ENCODE assay signal across 7 cellular contexts in genomic region chr10:42753507-42754154, GRCh38. TPM values are rescaled to one million over a fixed set of nuclear protein-coding genes. Genes with fewer than 3 reads are reported as not detected.
DNase-seq lines count a peak whose midpoint lies in the region; ATAC-seq and TF ChIP-seq lines count a peak whose summit lies in the region.

No MANE protein-coding gene starts in this region.

- no peaks in the 10 kb centered on the region for H3K9me2 ChIP-seq in SK-N-SH

- intact Hi-C loops in ovary (cut with DNase I) = loop anchor here in 2 of 4 donors (5.0 to 10.0 kb wide), 2 partner anchors 351 to 354 kb away; no protein-coding TSS in a partner anchor

- H3K4me3 ChIP-seq in SK-N-SH (ENCODE audit: low read depth in 2 of 2, low read length in 1 of 2) = peak overlapping the region; percentile 43 to 61
- H3K4me3 ChIP-seq in fibroblast of pulmonary artery (replicated peaks; ENCODE audit: low read depth, low read length) = peak overlapping the region; percentile 44
- H3K4me3 ChIP-seq in ovary = peak overlapping the region; percentile 54

- H3K9ac ChIP-seq in SK-N-SH = no peak overlapping the region

- H3K4me1 ChIP-seq in SK-N-SH (ENCODE audit: control insufficient read depth in 1 of 2, insufficient read depth in 2 of 2, low read depth in 1 of 2, low read length in 1 of 2) (peaks cover 0 to 13% of the 10 kb centered on the region in 2 experiments; a peak in 1 of 4 replicates), ovary (ENCODE audit: insufficient read depth) (peaks cover 8% of the 10 kb centered on the region)

- no peaks in the 10 kb centered on the region for H4K20me1 ChIP-seq in SK-N-SH (ENCODE audit: insufficient read depth)

- H3F3A ChIP-seq in SK-N-SH (replicated peaks; ENCODE audit: insufficient read depth) = no peaks in the 10 kb centered on the region

- TF ChIP-seq CTCF in SK-N-SH (IDR thresholded peaks at IDR 0.05) (no peak; the same call in 1 of the 2 replicates), fibroblast of pulmonary artery (IDR thresholded peaks at IDR 0.05; ENCODE audit: low read length, missing control alignments) (no peak), ovary (IDR thresholded peaks at IDR 0.05) (no peak)

- H3K9me3 ChIP-seq in SK-N-SH (no peaks in the 10 kb centered on the region), ovary (no peaks in the 10 kb centered on the region)

- ATAC-seq in GM18511 (IDR thresholded peaks at IDR 0.05; ENCODE audit: unreplicated experiment) (peak; percentile 11), HG03025 (IDR thresholded peaks at IDR 0.05; ENCODE audit: low FRiP score, unreplicated experiment) (no peak), HG02610 (IDR thresholded peaks at IDR 0.05; ENCODE audit: unreplicated experiment) (no peak)

- TF ChIP-seq RAD21 in SK-N-SH (IDR thresholded peaks at IDR 0.05; ENCODE audit: low read length) = no peak

- H2AFZ ChIP-seq in SK-N-SH (ENCODE audit: low read depth) = peak overlapping the region; percentile 89

- peak overlapping the region; percentile 92 for H3K4me2 ChIP-seq in SK-N-SH

- TF ChIP-seq EP300 in SK-N-SH (IDR thresholded peaks at IDR 0.05; ENCODE audit: borderline replicate concordance in 1 of 2, low read depth in 1 of 2, low read length in 1 of 2) (no peak), ovary (IDR thresholded peaks at IDR 0.05) (no peak)

- TF ChIP-seq POLR2A in ovary (IDR thresholded peaks at IDR 0.05) = no peak

- no peaks in the 10 kb centered on the region for H3K79me2 ChIP-seq in SK-N-SH (ENCODE audit: insufficient read depth)

- peak; percentile 58 for DNase-seq in SK-N-SH
- DNase-seq in fibroblast of pulmonary artery (ENCODE audit: low read depth) = no peak
- DNase-seq in ovary = peak in 1 of 5 donors; percentile 40
- no peak for DNase-seq in kidney glomerular epithelial cell (lab: John Stamatoyannopoulos, UW)

- POLR2A ChIA-PET in SK-N-SH (lab: Yijun Ruan, JAX) = interaction anchor here (1.1 to 2.4 kb wide), 2 partner anchors 29 to 62 kb away, joined by 4 to 11 read pairs; partner anchors contain the start of gene BMS1

- H3K36me3 ChIP-seq in SK-N-SH (replicated peaks in 1 of 2; ENCODE audit: control insufficient read depth in 1 of 2, insufficient read depth in 2 of 2, low read length in 1 of 2) (no peaks in the 10 kb centered on the region), ovary (no peaks in the 10 kb centered on the region)

- WGBS in SK-N-SH (ENCODE audit: low lambda C conversion rate) = 4% methylated on average over 14 of the region's 51 CpGs
- WGBS in ovary, 3 donors = 0 to 1% (median 0%) methylated on average over 42 to 51 of the region's 51 CpGs

- no peak overlapping the region for H3K27ac ChIP-seq in SK-N-SH (ENCODE audit: low read depth in 2 of 2, low read length in 1 of 2)
- H3K27ac ChIP-seq in ovary = no peak overlapping the region

- CTCF ChIA-PET in SK-N-SH (lab: Yijun Ruan, JAX) = interaction anchor here (0.6 to 2.9 kb wide), 33 partner anchors 8 to 624 kb away, joined by 3 to 21 read pairs (median 3); partner anchors contain the start of gene BMS1

- H3K27me3 ChIP-seq in SK-N-SH (ENCODE audit: insufficient read depth) (peaks cover 49% of the 10 kb centered on the region), ovary (no peaks in the 10 kb centered on the region)

TF ChIP-seq in SK-N-SH, 30 proteins besides CTCF, POLR2A, EP300 and RAD21:
- TF ChIP-seq TEAD4 (IDR thresholded peaks at IDR 0.05; ENCODE audit: borderline replicate concordance, insufficient read depth) (no peak), CHD2 (IDR thresholded peaks at IDR 0.05; ENCODE audit: low read length, partially characterized antibody) (no peak), YY1 (IDR thresholded peaks at IDR 0.05; ENCODE audit: low read depth) (no peak), EZH2phosphoT487 (IDR thresholded peaks at IDR 0.05; ENCODE audit: borderline replicate concordance, low read depth) (no peak), FOSL2 (IDR thresholded peaks at IDR 0.05; ENCODE audit: borderline replicate concordance, low read depth) (no peak), POLR2AphosphoS5 (IDR thresholded peaks at IDR 0.05; ENCODE audit: low read depth, low read length) (no peak), ZBTB33 (IDR thresholded peaks at IDR 0.05; ENCODE audit: borderline replicate concordance, low read depth) (no peak), FOXM1 (IDR thresholded peaks at IDR 0.05; ENCODE audit: low read depth) (no peak), RXRA (IDR thresholded peaks at IDR 0.05; ENCODE audit: borderline replicate concordance, low read depth) (no peak), FOXJ3 (CRISPR knock-in tag; IDR thresholded peaks at IDR 0.05) (no peak), SMC3 (IDR thresholded peaks at IDR 0.05; ENCODE audit: low read depth, low read length) (no peak), NRF1 (IDR thresholded peaks at IDR 0.05; ENCODE audit: low read depth, low read length) (no peak), JUND (IDR thresholded peaks at IDR 0.05) (no peak), USF2 (IDR thresholded peaks at IDR 0.05; ENCODE audit: borderline replicate concordance, low read depth, low read length) (no peak), MEF2A (IDR thresholded peaks at IDR 0.05; ENCODE audit: borderline replicate concordance, low read depth) (no peak)
- TF ChIP-seq, protein P1, sequence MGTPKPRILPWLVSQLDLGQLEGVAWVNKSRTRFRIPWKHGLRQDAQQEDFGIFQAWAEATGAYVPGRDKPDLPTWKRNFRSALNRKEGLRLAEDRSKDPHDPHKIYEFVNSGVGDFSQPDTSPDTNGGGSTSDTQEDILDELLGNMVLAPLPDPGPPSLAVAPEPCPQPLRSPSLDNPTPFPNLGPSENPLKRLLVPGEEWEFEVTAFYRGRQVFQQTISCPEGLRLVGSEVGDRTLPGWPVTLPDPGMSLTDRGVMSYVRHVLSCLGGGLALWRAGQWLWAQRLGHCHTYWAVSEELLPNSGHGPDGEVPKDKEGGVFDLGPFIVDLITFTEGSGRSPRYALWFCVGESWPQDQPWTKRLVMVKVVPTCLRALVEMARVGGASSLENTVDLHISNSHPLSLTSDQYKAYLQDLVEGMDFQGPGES (IDR thresholded peaks at IDR 0.05; ENCODE audit: low read depth, low read length) = no peak
TF ChIP-seq in SK-N-SH: peak in this region for 0.

RNA-seq across cellular contexts. Expression of gene BMS1, which starts 29.0 kb away (rescaled TPM):
- polyA plus RNA-seq in SK-N-SH (2012; rRNA removed) (4.9 and 5.3 TPM in 2 replicates), ovary (10 to 100 TPM in 1 of 2 donors, 1 to 10 TPM in 1; 8.4 to 13.3 TPM)
- polyA plus RNA-seq in SK-N-SH (2012; cell fraction: cytosol; rRNA removed) = 7.4 and 8.9 TPM in 2 replicates
- 5.0 and 8.0 TPM in 2 replicates for polyA plus RNA-seq in SK-N-SH (2012; cell fraction: nucleus; rRNA removed)
- total RNA-seq in ovary = 10 to 100 TPM; 10.0 to 16.0 (median 14.1) TPM
